Comparison of ENCODE assay signal across 10 cellular contexts in genomic region chr4:6689506-6689960, GRCh38. TPM values are rescaled to one million over a fixed set of nuclear protein-coding genes. Genes with fewer than 3 reads are reported as not detected.
DNase-seq lines count a peak whose midpoint lies in the region; ATAC-seq and TF ChIP-seq lines count a peak whose summit lies in the region.
"Had no signal": no experiment of that assay in that cellular context is flagged by ENCODE, and none has a peak within 500 bp of the region (broad histone marks: within the 10 kb centered on the region; RNA-seq: fewer than 3 reads in every experiment).

No MANE protein-coding gene starts in this region.

- BruUV-seq in PC-9 (replicated peaks; lab: Mats Ljungman, UMichigan): no TSS peak

- peaks cover 21% of the 10 kb centered on the region for H3K79me2 ChIP-seq in PC-9 (ENCODE audit: low read depth)

- H3K4me2 ChIP-seq in PC-9: peak overlapping the region; percentile 86
- H3K4me2 ChIP-seq: KMS-11 had no signal

- H3K36me3 ChIP-seq in PC-9 (ENCODE audit: low read depth): no peaks in the 10 kb centered on the region
- no peaks in the 10 kb centered on the region for H3K36me3 ChIP-seq in duodenal mucosa (ENCODE audit: control insufficient read depth in 1 of 2, insufficient read depth in 2 of 2, low read length in 2 of 2)

- CTCF ChIA-PET in PC-9 (lab: Charles Lee): interaction anchor here (0.6 to 1.4 kb wide), 5 partner anchors 10 to 961 kb away, joined by 5 to 7 read pairs (median 5); no protein-coding TSS in a partner anchor

- no peak for TF ChIP-seq CTCF in PC-9 (conservative IDR thresholded peaks at IDR 0.05)
- no peak for TF ChIP-seq CTCF in omental fat pad (IDR thresholded peaks at IDR 0.05)

- DNase-seq in COLO668 (lab: John Stamatoyannopoulos, UW; ENCODE audit: unreplicated experiment): peak; percentile 31
- peak; percentile 70 to 77 for DNase-seq in PC-9
- DNase-seq in omental fat pad (ENCODE audit: low spot score): no peak
- DNase-seq in AG20443 (ENCODE audit: low spot score): no peak
- no peak for DNase-seq in NOMO-1 treated with DMSO at 0.1 percent for 48 hours (lab: John Stamatoyannopoulos, UW; ENCODE audit: unreplicated experiment)
- no peak for DNase-seq in amniotic stem cell (lab: John Stamatoyannopoulos, UW)
- DNase-seq in foreskin melanocyte: no peak
- DNase-seq: DMS79 had no signal

- peaks cover 56% of the 10 kb centered on the region for H3K4me1 ChIP-seq in PC-9 (replicated peaks; ENCODE audit: insufficient read depth)
- peaks cover 19 to 23% of the 10 kb centered on the region in 2 donors for H3K4me1 ChIP-seq in duodenal mucosa (ENCODE audit: control insufficient read depth in 1 of 2, insufficient read depth in 2 of 2, low read length in 2 of 2)

- H3K9me3 ChIP-seq in PC-9 (ENCODE audit: insufficient read depth, low read depth) (no peaks in the 10 kb centered on the region), duodenal mucosa (ENCODE audit: control insufficient read depth in 1 of 2, low read length in 2 of 2) (no peaks in the 10 kb centered on the region)

- POLR2A ChIA-PET in PC-9 (lab: Charles Lee; ENCODE audit: unreplicated experiment): interaction anchor here (0.6 to 1.5 kb wide), 4 partner anchors 15 to 379 kb away, joined by 3 to 17 read pairs (median 7); partner anchors contain the start of genes GRPEL1 and MRFAP1

- H4K20me1 ChIP-seq in PC-9 (ENCODE audit: insufficient read depth): peaks cover 3% of the 10 kb centered on the region; the same call in 1 of the 2 replicates

- ATAC-seq in omental fat pad (ENCODE audit: low FRiP score): peak; percentile 13

- intact Hi-C loops in PC-9 (cut with micrococcal nuclease; ENCODE audit: unreplicated experiment): loop anchor here (1.0 to 5.0 kb wide), 4 partner anchors 15 to 417 kb away; partner anchors contain the start of gene KIAA0232

- peak overlapping the region; percentile 46; the same call in 1 of the 2 replicates for H3K4me3 ChIP-seq in PC-9
- peak overlapping the region; percentile 55 to 62 for H3K4me3 ChIP-seq in duodenal mucosa (ENCODE audit: low read depth in 1 of 2, low read length in 2 of 2)

- H3K9ac ChIP-seq in duodenal mucosa (ENCODE audit: low read depth in 1 of 2, low read length in 2 of 2): peak overlapping the region in 1 of 2 donors; percentile 29
- H3K9ac ChIP-seq: KMS-11 had no signal

- no peak overlapping the region for H2AFZ ChIP-seq in PC-9

- H3K9me2 ChIP-seq in PC-9 (ENCODE audit: insufficient read depth): no peaks in the 10 kb centered on the region

- H3K27ac ChIP-seq in PC-9 (peak overlapping the region; percentile 100), duodenal mucosa (ENCODE audit: low read depth, low read length) (peak overlapping the region; percentile 13)
- H3K27ac ChIP-seq: KMS-11 had no signal

- H3F3A ChIP-seq in PC-9 (ENCODE audit: insufficient read depth, low read depth): peaks cover 46% of the 10 kb centered on the region

- H3K27me3 ChIP-seq in PC-9 (ENCODE audit: insufficient read depth, low read depth) (no peaks in the 10 kb centered on the region), duodenal mucosa (ENCODE audit: control insufficient read depth in 1 of 2, insufficient read depth in 2 of 2, low read length in 2 of 2) (no peaks in the 10 kb centered on the region)

RNA-seq across cellular contexts. Expression of gene S100P, which starts 4.1 kb away (rescaled TPM):
- total RNA-seq in PC-9 (2021) (480 and 837 TPM in 2 replicates), omental fat pad (10 to 100 TPM in 1 of 4 donors, 1 to 10 TPM in 1, under 1 TPM in 1, not detected in 1; 0.60 to 10.9 (median 1.1) TPM)

RNA-seq across cellular contexts. Expression of gene MRFAP1L1, which starts 20.1 kb away (rescaled TPM):
- 51.4 and 52.1 TPM in 2 replicates for total RNA-seq in PC-9 (2021)
- total RNA-seq in omental fat pad: 10 to 100 TPM; 42.7 to 56.3 (median 45.9) TPM

RNA-seq across cellular contexts. Expression of gene BLOC1S4, which starts 26.4 kb away (rescaled TPM):
- 11.7 and 13.9 TPM in 2 replicates for total RNA-seq in PC-9 (2021)
- total RNA-seq in omental fat pad: 10 to 100 TPM; 12.3 to 23.3 (median 13.9) TPM

RNA-seq across cellular contexts. Expression of gene MRFAP1, which starts 49.0 kb away (rescaled TPM):
- total RNA-seq in PC-9 (2021) (278 and 291 TPM in 2 replicates), omental fat pad (100 to 1,000 TPM; 125 to 149 (median 140) TPM)

Comparison
In these comparisons a context has a peak if more than half of its experiments do, and no peak if none do; other contexts are left out.
1. DNase-seq: peak in COLO668 (single experiment) and PC-9 (2 of 2); none in omental fat pad (single experiment), AG20443 (single experiment), NOMO-1 treated with DMSO at 0.1 percent for 48 hours (single experiment), amniotic stem cell (single experiment) and foreskin melanocyte (single experiment).
2. RNA of gene S100P, which starts 4.1 kb away (total RNA-seq): 480 to 837 TPM in PC-9; 0.60 to 10.9 TPM in omental fat pad; every median in the first group is over 10 times any median in the second.